ENCODE assay signal across 29 cellular contexts in genomic region chr18:3172081-3172480, GRCh38. TPM values are rescaled to one million over a fixed set of nuclear protein-coding genes. Genes with fewer than 3 reads are reported as not detected.
DNase-seq lines count a peak whose midpoint lies in the region; ATAC-seq and TF ChIP-seq lines count a peak whose summit lies in the region.
"Had no signal": no experiment of that assay in that cellular context is flagged by ENCODE, and none has a peak within 500 bp of the region (broad histone marks: within the 10 kb centered on the region; RNA-seq: fewer than 3 reads in every experiment).

No MANE protein-coding gene starts in this region.

- H3K4me3 ChIP-seq in cardiac muscle cell: no peak overlapping the region
- no peak overlapping the region for H3K4me3 ChIP-seq in upper lobe of right lung
- H3K4me3 ChIP-seq in uterus: no peak overlapping the region
- H3K4me3 ChIP-seq: HAP-1, K562, left lung, MG63, neural progenitor cell, sigmoid colon had no signal

- H3K36me3 ChIP-seq in cardiac muscle cell (peaks cover 91% of the 10 kb centered on the region), upper lobe of right lung (no peaks in the 10 kb centered on the region), uterus (no peaks in the 10 kb centered on the region)
- H3K36me3 ChIP-seq: left lung, MG63, neural progenitor cell had no signal

- H3K4me1 ChIP-seq in cardiac muscle cell (ENCODE audit: low read depth) (no peaks in the 10 kb centered on the region), upper lobe of right lung (peaks cover 19% of the 10 kb centered on the region), uterus (no peaks in the 10 kb centered on the region)
- H3K4me1 ChIP-seq: HAP-1, neural progenitor cell had no signal

- DNase-seq in cardiac muscle cell (ENCODE audit: low read depth in 1 of 2, low spot score in 1 of 2): no peak
- no peak for DNase-seq in Right ventricle myocardium superior
- DNase-seq in MV-4-11 (lab: John Stamatoyannopoulos, UW): peak; percentile 78
- DNase-seq in upper lobe of right lung: no peak
- DNase-seq in activated CD4-positive, alpha-beta memory T cell treated with anti-CD3 and anti-CD28 coated beads, Interleukin-2, amount 10 ng/mL, durations not matched to agents 7 days and 5 days: no peak
- DNase-seq in activated CD8-positive, alpha-beta memory T cell treated with anti-CD3 and anti-CD28 coated beads, Interleukin-2, amount 10 ng/mL, durations not matched to agents 7 days and 5 days: no peak
- DNase-seq in uterus: no peak
- DNase-seq: activated CD8-positive, alpha-beta memory T cell treated with anti-CD3 and anti-CD28 coated beads, Interleukin-2, amount 50 U/mL, for 48 hours; CD8-positive, alpha-beta memory T cell; DMS53; GDM1; hypothalamus; left lung; MG63; NCI-H526 treated with DMSO at 0.1 percent for 48 hours; posterior cingulate gyrus; sigmoid colon; stimulated activated CD4-positive, alpha-beta T cell treated with anti-CD3 and anti-CD28 coated beads, Interleukin-15, amount 100 ng/mL, for 24 hours; T-helper 9 cell had no signal

- no peaks in the 10 kb centered on the region for H3K27me3 Mint-ChIP-seq in dendritic cell treated with granulocyte-macrophage colony-stimulating factor and Interleukin-4, amounts not matched to agents 40 ng/mL and 50 ng/mL, for 4 days
- no peaks in the 10 kb centered on the region for H3K27me3 Mint-ChIP-seq in activated CD4-positive, alpha-beta memory T cell treated with anti-CD3 and anti-CD28 coated beads, Interleukin-2, amount 10 ng/mL, durations not matched to agents 7 days and 5 days
- no peaks in the 10 kb centered on the region for H3K27me3 Mint-ChIP-seq in activated CD8-positive, alpha-beta memory T cell treated with anti-CD3 and anti-CD28 coated beads, Interleukin-2, amount 10 ng/mL, durations not matched to agents 7 days and 5 days
- H3K27me3 Mint-ChIP-seq: activated naive CD4-positive, alpha-beta T cell treated with anti-CD3 and anti-CD28 coated beads, Interleukin-2, amount 50 U/mL, for 24 hours; activated T-helper 17 cell treated with anti-CD3 and anti-CD28 coated beads, Interleukin-2, amount 50 U/mL, for 72 hours; type B pancreatic cell had no signal

- POLR2A ChIA-PET in activated CD4-positive, alpha-beta memory T cell treated with anti-CD3 and anti-CD28 coated beads, Interleukin-2, amount 10 ng/mL, durations not matched to agents 7 days and 5 days (lab: Charles Lee): no interaction called here

- H3K36me3 Mint-ChIP-seq in dendritic cell treated with granulocyte-macrophage colony-stimulating factor and Interleukin-4, amounts not matched to agents 40 ng/mL and 50 ng/mL, for 4 days (ENCODE audit: low read depth): no peaks in the 10 kb centered on the region
- no peaks in the 10 kb centered on the region for H3K36me3 Mint-ChIP-seq in activated CD4-positive, alpha-beta memory T cell treated with anti-CD3 and anti-CD28 coated beads, Interleukin-2, amount 10 ng/mL, durations not matched to agents 7 days and 5 days (ENCODE audit: low read depth)
- H3K36me3 Mint-ChIP-seq in activated CD8-positive, alpha-beta memory T cell treated with anti-CD3 and anti-CD28 coated beads, Interleukin-2, amount 10 ng/mL, durations not matched to agents 7 days and 5 days: no peaks in the 10 kb centered on the region
- H3K36me3 Mint-ChIP-seq: neural progenitor cell, type B pancreatic cell, WTC11 had no signal

- peak overlapping the region; percentile 26 for H3K4me3 Mint-ChIP-seq in dendritic cell treated with granulocyte-macrophage colony-stimulating factor and Interleukin-4, amounts not matched to agents 40 ng/mL and 50 ng/mL, for 4 days
- no peak overlapping the region for H3K4me3 Mint-ChIP-seq in activated CD4-positive, alpha-beta memory T cell treated with anti-CD3 and anti-CD28 coated beads, Interleukin-2, amount 10 ng/mL, durations not matched to agents 7 days and 5 days
- no peak overlapping the region for H3K4me3 Mint-ChIP-seq in activated CD8-positive, alpha-beta memory T cell treated with anti-CD3 and anti-CD28 coated beads, Interleukin-2, amount 10 ng/mL, durations not matched to agents 7 days and 5 days
- H3K4me3 Mint-ChIP-seq: activated naive CD4-positive, alpha-beta T cell treated with anti-CD3 and anti-CD28 coated beads, Interleukin-2, amount 50 U/mL, for 24 hours; activated T-helper 17 cell treated with anti-CD3 and anti-CD28 coated beads, Interleukin-2, amount 50 U/mL, for 72 hours; CD8-positive, alpha-beta memory T cell; neural progenitor cell; type B pancreatic cell; WTC11 had no signal

- no peak for TF ChIP-seq CTCF in cardiac muscle cell (IDR thresholded peaks at IDR 0.05; ENCODE audit: low read depth, low read length)
- no peak for TF ChIP-seq CTCF in upper lobe of right lung (IDR thresholded peaks at IDR 0.05)
- no peak for TF ChIP-seq CTCF in uterus (IDR thresholded peaks at IDR 0.05)

- H3K27ac ChIP-seq in cardiac muscle cell (peak overlapping the region; percentile 22), upper lobe of right lung (no peak overlapping the region), uterus (no peak overlapping the region)
- H3K27ac ChIP-seq: left lung, neural progenitor cell, RWPE1 had no signal

- CTCF ChIA-PET in activated CD4-positive, alpha-beta memory T cell treated with anti-CD3 and anti-CD28 coated beads, Interleukin-2, amount 10 ng/mL, durations not matched to agents 7 days and 5 days (lab: Charles Lee): no interaction called here
- CTCF ChIA-PET in activated CD8-positive, alpha-beta memory T cell treated with anti-CD3 and anti-CD28 coated beads, Interleukin-2, amount 10 ng/mL, durations not matched to agents 7 days and 5 days (lab: Charles Lee): no interaction called here

- H3K9me3 Mint-ChIP-seq in dendritic cell treated with granulocyte-macrophage colony-stimulating factor and Interleukin-4, amounts not matched to agents 40 ng/mL and 50 ng/mL, for 4 days: no peaks in the 10 kb centered on the region
- H3K9me3 Mint-ChIP-seq in activated CD4-positive, alpha-beta memory T cell treated with anti-CD3 and anti-CD28 coated beads, Interleukin-2, amount 10 ng/mL, durations not matched to agents 7 days and 5 days: no peaks in the 10 kb centered on the region
- H3K9me3 Mint-ChIP-seq in activated CD8-positive, alpha-beta memory T cell treated with anti-CD3 and anti-CD28 coated beads, Interleukin-2, amount 10 ng/mL, durations not matched to agents 7 days and 5 days (ENCODE audit: low read depth): no peaks in the 10 kb centered on the region
- H3K9me3 Mint-ChIP-seq: activated naive CD4-positive, alpha-beta T cell treated with anti-CD3 and anti-CD28 coated beads, Interleukin-2, amount 50 U/mL, for 24 hours; activated T-helper 17 cell treated with anti-CD3 and anti-CD28 coated beads, Interleukin-2, amount 50 U/mL, for 72 hours; CD8-positive, alpha-beta memory T cell; neural progenitor cell; type B pancreatic cell; WTC11 had no signal

- H3K9me3 ChIP-seq in cardiac muscle cell (ENCODE audit: low read depth): no peaks in the 10 kb centered on the region
- no peaks in the 10 kb centered on the region for H3K9me3 ChIP-seq in upper lobe of right lung
- H3K9me3 ChIP-seq in uterus: no peaks in the 10 kb centered on the region
- H3K9me3 ChIP-seq: HAP-1, left lung, MG63, sigmoid colon had no signal

- H3K27ac Mint-ChIP-seq in dendritic cell treated with granulocyte-macrophage colony-stimulating factor and Interleukin-4, amounts not matched to agents 40 ng/mL and 50 ng/mL, for 4 days: peak overlapping the region; percentile 87
- no peak overlapping the region for H3K27ac Mint-ChIP-seq in activated CD4-positive, alpha-beta memory T cell treated with anti-CD3 and anti-CD28 coated beads, Interleukin-2, amount 10 ng/mL, durations not matched to agents 7 days and 5 days
- no peak overlapping the region for H3K27ac Mint-ChIP-seq in activated CD8-positive, alpha-beta memory T cell treated with anti-CD3 and anti-CD28 coated beads, Interleukin-2, amount 10 ng/mL, durations not matched to agents 7 days and 5 days
- H3K27ac Mint-ChIP-seq: activated naive CD4-positive, alpha-beta T cell treated with anti-CD3 and anti-CD28 coated beads, Interleukin-2, amount 50 U/mL, for 24 hours; activated T-helper 17 cell treated with anti-CD3 and anti-CD28 coated beads, Interleukin-2, amount 50 U/mL, for 72 hours; CD8-positive, alpha-beta memory T cell; neural progenitor cell; type B pancreatic cell; WTC11 had no signal

- H3K27me3 ChIP-seq in cardiac muscle cell (no peaks in the 10 kb centered on the region), upper lobe of right lung (no peaks in the 10 kb centered on the region), uterus (no peaks in the 10 kb centered on the region)
- H3K27me3 ChIP-seq: left lung, MG63, neural progenitor cell, sigmoid colon had no signal

- intact Hi-C loops in Right ventricle myocardium superior (cut with DNase I) (no loop called here), upper lobe of right lung (cut with DNase I) (no loop called here), uterus (cut with DNase I; ENCODE audit: low total_unique reads) (no loop called here)
- intact Hi-C loops in dendritic cell treated with granulocyte-macrophage colony-stimulating factor and Interleukin-4, amounts not matched to agents 40 ng/mL and 50 ng/mL, for 4 days (cut with micrococcal nuclease): no loop called here

- H3K4me1 Mint-ChIP-seq in dendritic cell treated with granulocyte-macrophage colony-stimulating factor and Interleukin-4, amounts not matched to agents 40 ng/mL and 50 ng/mL, for 4 days (ENCODE audit: low read depth): peaks cover 52% of the 10 kb centered on the region
- peaks cover 3% of the 10 kb centered on the region for H3K4me1 Mint-ChIP-seq in activated CD4-positive, alpha-beta memory T cell treated with anti-CD3 and anti-CD28 coated beads, Interleukin-2, amount 10 ng/mL, durations not matched to agents 7 days and 5 days
- H3K4me1 Mint-ChIP-seq in activated CD8-positive, alpha-beta memory T cell treated with anti-CD3 and anti-CD28 coated beads, Interleukin-2, amount 10 ng/mL, durations not matched to agents 7 days and 5 days: peaks cover 9% of the 10 kb centered on the region
- H3K4me1 Mint-ChIP-seq: activated naive CD4-positive, alpha-beta T cell treated with anti-CD3 and anti-CD28 coated beads, Interleukin-2, amount 50 U/mL, for 24 hours; activated T-helper 17 cell treated with anti-CD3 and anti-CD28 coated beads, Interleukin-2, amount 50 U/mL, for 72 hours; CD8-positive, alpha-beta memory T cell; neural progenitor cell; WTC11 had no signal

- ATAC-seq in Right ventricle myocardium superior (ENCODE audit: poor library complexity) (no peak), upper lobe of right lung (peak; percentile 69)
- ATAC-seq in activated CD8-positive, alpha-beta memory T cell treated with anti-CD3 and anti-CD28 coated beads, Interleukin-2, amount 10 ng/mL, durations not matched to agents 7 days and 5 days: no peak
- ATAC-seq: activated T-helper 17 cell treated with anti-CD3 and anti-CD28 coated beads, Interleukin-2, amount 50 U/mL, for 72 hours; left lung; WTC11 had no signal

- TF ChIP-seq POLR2A in uterus (IDR thresholded peaks at IDR 0.05): no peak

RNA-seq across cellular contexts. Expression of gene MYOM1, which starts 47.7 kb away (rescaled TPM):
- total RNA-seq in cardiac muscle cell (209 and 219 TPM in 2 replicates), Right ventricle myocardium superior (608 TPM), upper lobe of right lung (2.5 TPM), uterus (10 to 100 TPM in 1 of 4 donors, 1 to 10 TPM in 3; 3.1 to 15.8 (median 9.0) TPM)
- 182 and 194 TPM in 2 replicates for polyA plus RNA-seq in cardiac muscle cell
- total RNA-seq in activated CD4-positive, alpha-beta memory T cell treated with anti-CD3 and anti-CD28 coated beads, Interleukin-2, amount 10 ng/mL, durations not matched to agents 7 days and 5 days: 1 to 10 TPM; 1.7 to 2.4 TPM
- 1 to 10 TPM; 1.6 to 3.8 TPM for total RNA-seq in activated CD8-positive, alpha-beta memory T cell treated with anti-CD3 and anti-CD28 coated beads, Interleukin-2, amount 10 ng/mL, durations not matched to agents 7 days and 5 days
- total RNA-seq: A172 had no signal

Comparison
In these comparisons a context has a peak if more than half of its experiments do, and no peak if none do; other contexts are left out.
1. RNA of gene MYOM1, which starts 47.7 kb away (total RNA-seq): 608 TPM in Right ventricle myocardium superior (single experiment) and 209 to 219 TPM in cardiac muscle cell; 3.1 to 15.8 TPM in uterus, 1.6 to 3.8 TPM in activated CD8-positive, alpha-beta memory T cell treated with anti-CD3 and anti-CD28 coated beads, Interleukin-2, amount 10 ng/mL, durations not matched to agents 7 days and 5 days, 2.5 TPM in upper lobe of right lung (single experiment) and 1.7 to 2.4 TPM in activated CD4-positive, alpha-beta memory T cell treated with anti-CD3 and anti-CD28 coated beads, Interleukin-2, amount 10 ng/mL, durations not matched to agents 7 days and 5 days; every median in the first group is over 10 times any median in the second.